Comparison of ENCODE assay signal across 8 cellular contexts in the genomic region with DNA sequence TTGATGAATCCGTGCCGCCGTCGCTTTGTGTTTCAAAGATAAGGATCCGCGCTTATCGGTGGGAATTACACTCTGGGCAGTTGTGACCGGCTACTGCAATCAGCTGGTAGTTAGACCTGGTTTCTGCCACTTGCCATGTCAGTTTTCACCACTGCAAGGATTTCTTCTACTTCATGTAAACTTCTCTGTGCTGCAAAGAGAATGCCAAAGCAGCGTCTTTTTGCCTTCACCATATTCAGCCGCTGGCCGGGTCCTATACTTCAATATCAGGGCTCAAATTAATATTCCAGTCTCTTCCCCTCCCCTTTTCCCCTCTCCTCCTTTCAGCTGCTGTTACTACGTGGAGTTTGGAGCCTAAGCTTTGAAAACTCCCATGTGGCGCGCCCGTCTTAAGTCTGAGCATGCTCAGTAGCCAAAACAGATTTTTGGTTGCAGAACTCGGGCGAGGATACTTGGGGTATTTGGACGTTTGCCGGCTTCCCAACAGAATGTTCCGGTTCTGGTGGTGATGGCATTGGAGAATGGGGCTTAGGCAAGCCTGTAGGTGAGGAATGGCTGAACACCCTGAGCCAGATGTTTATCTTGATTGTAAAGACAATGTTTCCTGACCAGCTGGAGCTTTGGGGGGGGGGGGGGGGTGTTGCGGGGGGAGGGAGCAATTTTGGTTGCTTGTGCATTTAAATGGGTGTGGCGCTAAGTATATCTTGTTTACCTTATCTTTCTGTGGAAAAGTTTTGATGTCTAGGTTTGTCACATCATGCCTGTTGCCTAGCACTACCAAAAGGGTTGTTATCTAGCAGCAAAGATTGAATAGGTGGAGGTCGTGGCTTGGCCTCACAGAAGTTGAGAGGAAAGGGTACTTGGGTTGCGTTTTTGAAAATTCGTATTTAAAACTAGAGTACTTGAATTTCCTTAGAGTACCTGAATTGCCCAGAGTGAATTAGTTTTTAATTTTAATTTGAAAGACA. TPM values are rescaled to one million over a fixed set of nuclear protein-coding genes. Genes with fewer than 3 reads are reported as not detected.
DNase-seq lines count a peak whose midpoint lies in the region; ATAC-seq and TF ChIP-seq lines count a peak whose summit lies in the region.

No MANE protein-coding gene starts in this region.

- H3K27ac ChIP-seq in right lobe of liver (peak overlapping the region; percentile 98 to 99 (median 99)), stomach smooth muscle (ENCODE audit: low read length) (peak overlapping the region; percentile 92)

- no peak for TF ChIP-seq CTCF in right lobe of liver (IDR thresholded peaks at IDR 0.05)

- DNase-seq in CD1c-positive myeloid dendritic cell (ENCODE audit: extremely low spot score) (peak; percentile 40), HuH-7.5 (ENCODE audit: low spot score) (peak; percentile 23), ecto neural progenitor cell (ENCODE audit: low spot score) (peak; percentile 67), right lobe of liver (peak; percentile 26 to 60 (median 59))

- H3K9ac ChIP-seq in stomach smooth muscle (ENCODE audit: low read length in 2 of 2), result peak overlapping the region; percentile 94 to 95

- H3K36me3 Mint-ChIP-seq in T-helper 1 cell treated with Interleukin-12 subunit alpha and Interleukin-12 subunit beta and Interleukin-4 antibody, amounts not matched to agents 30 μg/mL and 1 μg/mL, for 36 hours (ENCODE audit: low read depth), result no peaks in the 10 kb centered on the region

- H3K27me3 Mint-ChIP-seq in T-helper 1 cell treated with Interleukin-12 subunit alpha and Interleukin-12 subunit beta and Interleukin-4 antibody, amounts not matched to agents 30 μg/mL and 1 μg/mL, for 36 hours (ENCODE audit: low read depth), result peaks cover 41% of the 10 kb centered on the region

- no peaks in the 10 kb centered on the region for H3K9me3 Mint-ChIP-seq in T-helper 1 cell treated with Interleukin-12 subunit alpha and Interleukin-12 subunit beta and Interleukin-4 antibody, amounts not matched to agents 30 μg/mL and 1 μg/mL, for 36 hours

- peaks cover 15% of the 10 kb centered on the region for H3K4me1 Mint-ChIP-seq in T-helper 1 cell treated with Interleukin-12 subunit alpha and Interleukin-12 subunit beta and Interleukin-4 antibody, amounts not matched to agents 30 μg/mL and 1 μg/mL, for 36 hours (ENCODE audit: low read depth)

- H3K4me3 ChIP-seq in right lobe of liver, result peak overlapping the region; percentile 90 to 99 (median 95)
- H3K4me3 ChIP-seq in stomach smooth muscle (ENCODE audit: low read length in 2 of 2), result peak overlapping the region; percentile 85 to 90

- H3K27me3 ChIP-seq in right lobe of liver (no peaks in the 10 kb centered on the region), stomach smooth muscle (ENCODE audit: control insufficient read depth in 1 of 2, insufficient read depth in 2 of 2, low read length in 2 of 2) (no peaks in the 10 kb centered on the region)

- ATAC-seq in GM19023 (IDR thresholded peaks at IDR 0.05; ENCODE audit: unreplicated experiment) (peak; percentile 9), right lobe of liver (peak; percentile 30 to 57 (median 37)), HG03469 (IDR thresholded peaks at IDR 0.05; ENCODE audit: unreplicated experiment) (no peak)

- no peak for TF ChIP-seq POLR2A in right lobe of liver (IDR thresholded peaks at IDR 0.05)

- H3K27ac Mint-ChIP-seq in T-helper 1 cell treated with Interleukin-12 subunit alpha and Interleukin-12 subunit beta and Interleukin-4 antibody, amounts not matched to agents 30 μg/mL and 1 μg/mL, for 36 hours, result peak overlapping the region; percentile 73

- 4% methylated on average over 16 of the region's 25 CpGs for WGBS in right lobe of liver (ENCODE audit: insufficient coverage, low coverage, low lambda C conversion rate, missing lambda C conversion rate)

- peak overlapping the region; percentile 89 for H3K4me3 Mint-ChIP-seq in T-helper 1 cell treated with Interleukin-12 subunit alpha and Interleukin-12 subunit beta and Interleukin-4 antibody, amounts not matched to agents 30 μg/mL and 1 μg/mL, for 36 hours

- no peaks in the 10 kb centered on the region for H3K9me3 ChIP-seq in right lobe of liver
- H3K9me3 ChIP-seq in stomach smooth muscle (ENCODE audit: control insufficient read depth in 2 of 2, low read length in 2 of 2), result no peaks in the 10 kb centered on the region

- H3K4me1 ChIP-seq in right lobe of liver (peaks cover 0 to 27% (median 4%) of the 10 kb centered on the region in 4 donors), stomach smooth muscle (ENCODE audit: control insufficient read depth, insufficient read depth, low read length) (peaks cover 2% of the 10 kb centered on the region)

- no peaks in the 10 kb centered on the region for H3K36me3 ChIP-seq in right lobe of liver
- no peaks in the 10 kb centered on the region for H3K36me3 ChIP-seq in stomach smooth muscle (ENCODE audit: control insufficient read depth in 2 of 2, insufficient read depth in 2 of 2, low read length in 2 of 2)

- intact Hi-C loops in right lobe of liver (cut with DNase I), result no loop called here

RNA-seq across cellular contexts. Expression of a gene that starts 1.1 kb away (rescaled TPM):
- 10 to 100 TPM; 19.2 to 49.2 (median 30.6) TPM for total RNA-seq in right lobe of liver

RNA-seq across cellular contexts. Expression of a gene that starts 59.3 kb away (rescaled TPM):
- 1 to 10 TPM in 1 of 6 experiments, under 1 TPM in 1, not detected in 4; 0.25 to 1.1 TPM for total RNA-seq in right lobe of liver
